30 cellular contexts compared by ENCODE assay signal in genomic region chr17:54950116-54950515, GRCh38. TPM values are rescaled to one million over a fixed set of nuclear protein-coding genes. Genes with fewer than 3 reads are reported as not detected.
"Had no signal": no experiment of that assay in that cellular context is flagged by ENCODE, and none has a peak within 500 bp of the region (broad histone marks: within the 10 kb centered on the region; RNA-seq: fewer than 3 reads in every experiment).

No MANE protein-coding gene starts in this region.

- H3K9me3 ChIP-seq: adrenal gland, body of pancreas, esophagus squamous epithelium, gastroesophageal sphincter had no signal

- H3K27me3 ChIP-seq: adrenal gland, body of pancreas, esophagus squamous epithelium, gastroesophageal sphincter had no signal

- FAIRE-seq: colon, endometrium, endothelial cell of umbilical vein had no signal

- H3K27ac ChIP-seq: adrenal gland, body of pancreas, epithelial cell of prostate, esophagus squamous epithelium, gastroesophageal sphincter had no signal

- H3K36me3 ChIP-seq: adrenal gland had no signal

- H3K4me3 ChIP-seq: adrenal gland, body of pancreas, esophagus squamous epithelium, gastroesophageal sphincter had no signal

- DNase-seq: activated CD4-positive, alpha-beta memory T cell treated with anti-CD3 and anti-CD28 coated beads for 36 hours; activated CD4-positive, alpha-beta T cell treated with anti-CD3 and anti-CD28 coated beads for 36 hours; activated CD4-positive, CD25-positive, alpha-beta regulatory T cell; activated CD4-positive, CD25-positive, alpha-beta regulatory T cell treated with anti-CD3 and anti-CD28 coated beads, Interleukin-2, amount 50 U/mL, for 72 hours; activated CD8-positive, alpha-beta memory T cell treated with anti-CD3 and anti-CD28 coated beads, Interleukin-2, amount 10 ng/mL, durations not matched to agents 7 days and 5 days; activated CD8-positive, alpha-beta memory T cell treated with anti-CD3 and anti-CD28 coated beads, Interleukin-2, amount 50 U/mL, for 4 hours; activated CD8-positive, alpha-beta T cell treated with anti-CD3 and anti-CD28 coated beads, Interleukin-2, amount 10 ng/mL, durations not matched to agents 7 days and 5 days; activated effector memory CD4-positive, alpha-beta T cell treated with anti-CD3 and anti-CD28 coated beads, Interleukin-2, amount 50 U/mL, for 16 hours; activated naive CD4-positive, alpha-beta T cell treated with anti-CD3 and anti-CD28 coated beads for 36 hours; activated naive CD8-positive, alpha-beta T cell treated with anti-CD3 and anti-CD28 coated beads for 36 hours; activated naive CD8-positive, alpha-beta T cell treated with anti-CD3 and anti-CD28 coated beads, Interleukin-2, amount 50 U/mL, for 24 hours; activated T-cell treated with anti-CD3 and anti-CD28 coated beads, Interleukin-2, amount 50 U/mL, for 1 hour; activated T-cell treated with anti-CD3 and anti-CD28 coated beads, Interleukin-2, amount 50 U/mL, for 48 hours; adrenal gland; amygdala; aorta; body of pancreas; caudate nucleus; cortex of kidney; dermis blood vessel endothelial cell; effector CD4-positive, alpha-beta T cell; effector memory CD8-positive, alpha-beta T cell; esophagus squamous epithelium; foreskin melanocyte; T-helper 2 cell had no signal

- H3K4me1 ChIP-seq: adrenal gland, body of pancreas, esophagus squamous epithelium, gastroesophageal sphincter had no signal

RNA-seq across cellular contexts. Expression of gene TOM1L1, which starts 49.5 kb away (rescaled TPM):
- total RNA-seq: activated CD8-positive, alpha-beta T cell treated with anti-CD3 and anti-CD28 coated beads, Interleukin-2, amount 10 ng/mL, durations not matched to agents 7 days and 5 days had no signal
